ENCODE assay signal across 1 cellular context in genomic region chr21:36100971-36101641, GRCh38.
TF ChIP-seq lines count a peak whose summit lies in the region.

No MANE protein-coding gene starts in this region.

TF ChIP-seq in H1, 55 proteins besides CTCF, POLR2A, EP300 and RAD21:
- no peak for TF ChIP-seq BCL11A (IDR thresholded peaks at IDR 0.05; ENCODE audit: low read depth in 2 of 2, low read length in 2 of 2)
- TF ChIP-seq RNF2 (IDR thresholded peaks at IDR 0.05; ENCODE audit: borderline replicate concordance, low read depth, low read length, missing control alignments, poor library complexity, severe bottlenecking): no peak
- no peak for TF ChIP-seq SP2 (IDR thresholded peaks at IDR 0.05; ENCODE audit: low read length)
- no peak for TF ChIP-seq BACH1 (IDR thresholded peaks at IDR 0.05; ENCODE audit: low read length)
- no peak for TF ChIP-seq HDAC2 (IDR thresholded peaks at IDR 0.05; ENCODE audit: borderline replicate concordance in 1 of 2, low read depth in 2 of 2, low read length in 2 of 2)
- no peak for TF ChIP-seq POLR2AphosphoS5 (IDR thresholded peaks at IDR 0.05; ENCODE audit: low read depth, low read length)
- TF ChIP-seq KDM1A (IDR thresholded peaks at IDR 0.05; ENCODE audit: borderline replicate concordance, low read length): no peak
- no peak for TF ChIP-seq CTBP2 (IDR thresholded peaks at IDR 0.05; ENCODE audit: borderline replicate concordance, insufficient read depth, insufficient read length, low read length)
- no peak for TF ChIP-seq SIRT6 (IDR thresholded peaks at IDR 0.05; ENCODE audit: low read length)
- TF ChIP-seq NANOG (IDR thresholded peaks at IDR 0.05; ENCODE audit: insufficient read depth, low read depth, low read length, poor library complexity, severe bottlenecking): no peak
- no peak for TF ChIP-seq KDM4A (IDR thresholded peaks at IDR 0.05; ENCODE audit: low read depth, low read length, severe bottlenecking)
- TF ChIP-seq SIN3A (conservative IDR thresholded peaks at IDR 0.05 in 1 of 2, IDR thresholded peaks at IDR 0.05 in 1 of 2; ENCODE audit: low read depth in 1 of 2, low read length in 2 of 2): no peak
- TF ChIP-seq JUND (IDR thresholded peaks at IDR 0.05; ENCODE audit: low read length): no peak
- no peak for TF ChIP-seq NRF1 (IDR thresholded peaks at IDR 0.05; ENCODE audit: low read depth, low read length)
- TF ChIP-seq GTF2F1 (IDR thresholded peaks at IDR 0.05; ENCODE audit: borderline replicate concordance, low read depth, low read length): no peak
- no peak for TF ChIP-seq BRCA1 (IDR thresholded peaks at IDR 0.05; ENCODE audit: low read depth, low read length)
